In the genomic region with DNA sequence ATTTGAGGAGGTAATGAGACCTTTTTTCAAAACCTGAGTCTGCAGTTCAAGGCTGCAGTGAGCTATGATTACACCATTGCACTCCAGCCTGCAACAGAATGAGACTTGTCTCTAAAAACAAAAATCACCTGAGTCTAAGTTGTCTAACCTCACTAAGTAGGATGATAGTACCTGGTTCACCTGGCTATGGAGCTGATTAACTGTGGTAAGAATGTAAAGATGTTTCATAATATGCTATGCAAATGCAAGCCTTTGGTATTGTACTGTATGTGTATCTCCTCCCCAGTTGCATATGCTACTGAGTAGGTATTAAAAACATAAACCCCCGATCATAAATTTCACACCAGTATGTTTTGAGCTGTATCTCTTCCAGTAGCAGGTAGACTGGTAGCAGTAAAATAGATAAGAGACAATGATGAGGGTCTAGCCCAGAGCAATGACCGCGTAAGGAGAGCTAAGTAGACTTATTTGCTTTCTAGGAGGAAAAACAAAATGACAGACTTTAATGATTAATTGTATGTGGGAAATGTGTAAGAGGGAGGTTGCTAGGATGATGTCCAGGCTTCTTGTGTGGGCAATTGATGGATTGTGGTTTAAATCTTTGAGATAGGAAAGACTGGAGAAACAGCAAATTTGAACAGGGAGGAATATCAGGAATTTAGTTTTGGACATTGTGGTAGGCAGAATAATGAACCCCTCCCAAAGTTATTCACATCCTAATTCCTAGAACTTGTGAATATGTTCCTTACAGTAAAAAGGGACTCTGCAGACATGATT, we compare ENCODE assay signal across 1 cellular context.
A peak's percentile ranks its signal among the peaks of the same experiment; 100 is the strongest.
TF ChIP-seq lines count a peak whose summit lies in the region.

No MANE protein-coding gene starts in this region.

TF ChIP-seq in K562, 482 proteins besides CTCF, POLR2A, EP300 and RAD21 (continued from another document):
- TF ChIP-seq, protein P1, sequence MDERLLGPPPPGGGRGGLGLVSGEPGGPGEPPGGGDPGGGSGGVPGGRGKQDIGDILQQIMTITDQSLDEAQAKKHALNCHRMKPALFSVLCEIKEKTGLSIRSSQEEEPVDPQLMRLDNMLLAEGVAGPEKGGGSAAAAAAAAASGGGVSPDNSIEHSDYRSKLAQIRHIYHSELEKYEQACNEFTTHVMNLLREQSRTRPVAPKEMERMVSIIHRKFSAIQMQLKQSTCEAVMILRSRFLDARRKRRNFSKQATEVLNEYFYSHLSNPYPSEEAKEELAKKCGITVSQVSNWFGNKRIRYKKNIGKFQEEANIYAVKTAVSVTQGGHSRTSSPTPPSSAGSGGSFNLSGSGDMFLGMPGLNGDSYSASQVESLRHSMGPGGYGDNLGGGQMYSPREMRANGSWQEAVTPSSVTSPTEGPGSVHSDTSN (CRISPR knock-in tag; IDR thresholded peaks at IDR 0.05; ENCODE audit: low read depth), result no peak
- TF ChIP-seq, protein P1 (tag; conservative IDR thresholded peaks at IDR 0.05; ENCODE audit: low read depth), result 0 out of 2 replicates have a peak, but pooled peaks have one; percentile 26
- TF ChIP-seq MEIS2 (IDR thresholded peaks at IDR 0.05; ENCODE audit: partially characterized antibody), result peak; percentile 27
TF ChIP-seq in K562: peak in this region for 2.
